In genomic region chr2:75710577-75711253, GRCh38 we compare ENCODE assay signal across 8 cellular contexts. TPM values are rescaled to one million over a fixed set of nuclear protein-coding genes. Genes with fewer than 3 reads are reported as not detected.
DNase-seq lines count a peak whose midpoint lies in the region; ATAC-seq, FAIRE-seq and TF ChIP-seq lines count a peak whose summit lies in the region.

Gene GCFC2, minus strand, starts transcription at chr2:75710915. Its CDS starts 60 bp downstream, at chr2:75710855.

- peak within 1 kb of the TSS; percentile 80 for H3K27ac ChIP-seq in H1 (ENCODE audit: low read depth, low read length)
- H3K27ac ChIP-seq in mesendoderm (ENCODE audit: low read depth, low read length), result peak within 1 kb of the TSS; percentile 81

- 5% methylated on average over 54 of the region's 66 CpGs; no CpG with 5 or more reads in 1 of the 2 experiments for WGBS in H1 (ENCODE audit: extremely low coverage in 1 of 2, insufficient coverage in 1 of 2, insufficient read length in 1 of 2, insufficient replicate concordance in 2 of 2, low coverage in 1 of 2, low lambda C conversion rate in 2 of 2, missing lambda C conversion rate in 1 of 2), 2 experiments
- no CpG with 5 or more reads among the region's 66 CpGs for WGBS in mesendoderm (ENCODE audit: extremely low coverage, insufficient coverage, low lambda C conversion rate)

- H3K14ac ChIP-seq in H1 (ENCODE audit: insufficient read length), result no peak within 1 kb of the TSS

- no peak within 1 kb of the TSS for H3K23ac ChIP-seq in H1 (ENCODE audit: insufficient read length)
- no peak within 1 kb of the TSS for H3K23ac ChIP-seq in mesendoderm (ENCODE audit: low read length)

- H3K4me1 ChIP-seq in H1 (replicated peaks in 1 of 4; ENCODE audit: control insufficient read depth in 3 of 4, insufficient read depth in 4 of 4, low read length in 3 of 4) (peaks cover 0 to 4% (median 2%) of the 10 kb centered on the region in 4 experiments; a peak in 2 of 7 replicates), mesendoderm (ENCODE audit: control insufficient read depth, low read depth, low read length) (peaks cover 3% of the 10 kb centered on the region)

- peak within 1 kb of the TSS; percentile 54; the same call in 1 of the 2 replicates for H2BK5ac ChIP-seq in H1 (ENCODE audit: low read depth, low read length)
- peak within 1 kb of the TSS; percentile 54 for H2BK5ac ChIP-seq in mesendoderm (ENCODE audit: low read length)

- no peaks in the 10 kb centered on the region for H4K20me1 ChIP-seq in H1 (replicated peaks in 1 of 2; ENCODE audit: control insufficient read depth in 1 of 2, insufficient read depth in 2 of 2, low read length in 2 of 2)

- H3K36me3 ChIP-seq in H1 (ENCODE audit: control insufficient read depth in 2 of 4, insufficient read depth in 4 of 4, low read length in 3 of 4) (peaks cover under 1 to 9% (median 3%) of the 10 kb centered on the region in 4 experiments; a peak in 2 of 8 replicates), mesendoderm (ENCODE audit: control insufficient read depth, insufficient read depth, low read length) (no peaks in the 10 kb centered on the region)

- H3K79me2 ChIP-seq in H1 (ENCODE audit: control insufficient read depth in 1 of 2, insufficient read depth in 2 of 2, low read length in 2 of 2) (peaks cover 0 to 20% of the 10 kb centered on the region in 2 experiments; a peak in 2 of 4 replicates), mesendoderm (ENCODE audit: control insufficient read depth, insufficient read depth, low read length) (no peaks in the 10 kb centered on the region)

- H3K4me3 ChIP-seq in H1 (ENCODE audit: extremely low read depth in 1 of 4, insufficient read depth in 2 of 4, low read depth in 3 of 4, low read length in 4 of 4) (peak within 1 kb of the TSS; percentile 59 to 80 (median 68)), mesendoderm (ENCODE audit: low read length) (peak within 1 kb of the TSS; percentile 58)

- H2AK5ac ChIP-seq in H1 (ENCODE audit: low read depth, low read length) (no peak within 1 kb of the TSS), mesendoderm (ENCODE audit: low read length) (no peak within 1 kb of the TSS)

- DNase-seq in COLO829 (ENCODE audit: low spot score), result peak; percentile 87
- peak; percentile 54 for DNase-seq in HS-5 (ENCODE audit: low read depth)
- peak; percentile 80 to 89 for DNase-seq in NOMO-1 (lab: John Stamatoyannopoulos, UW; ENCODE audit: unreplicated experiment in 2 of 2)
- peak; percentile 66 to 76 for DNase-seq in activated CD8-positive, alpha-beta memory T cell treated with anti-CD3 and anti-CD28 coated beads for 4 hours (ENCODE audit: low read depth in 2 of 2)
- peak; percentile 58 to 86 for DNase-seq in H1 (ENCODE audit: low read depth in 1 of 2, low spot score in 2 of 2)
- DNase-seq in mesendoderm, result peak; percentile 95
- peak; percentile 72 for DNase-seq in stimulated activated CD8-positive, alpha-beta memory T cell treated with anti-CD3 and anti-CD28 coated beads, Interleukin-15, amount 100 ng/mL, for 24 hours (ENCODE audit: low read depth)

- no peak within 1 kb of the TSS for H2BK15ac ChIP-seq in H1 (ENCODE audit: low read length)
- no peak within 1 kb of the TSS for H2BK15ac ChIP-seq in mesendoderm (replicated peaks; ENCODE audit: low read depth)

- H3K9me3 ChIP-seq in H1 (ENCODE audit: insufficient read depth in 2 of 2, low read depth in 1 of 2, low read length in 1 of 2), result no peaks in the 10 kb centered on the region; a peak in 1 of 4 replicates

- no peak within 1 kb of the TSS for H2BK20ac ChIP-seq in H1 (ENCODE audit: low read length)

- H3K4ac ChIP-seq in H1 (replicated peaks; ENCODE audit: insufficient read length, low read depth, low read length) (no peak within 1 kb of the TSS), mesendoderm (ENCODE audit: low read depth, low read length) (no peak within 1 kb of the TSS)

- TF ChIP-seq EP300 in H1 (IDR thresholded peaks at IDR 0.05; ENCODE audit: borderline replicate concordance in 1 of 2, low read depth in 2 of 2, low read length in 2 of 2), result no peak

- H3K27me3 ChIP-seq in H1 (replicated peaks in 1 of 4; ENCODE audit: control insufficient read depth in 3 of 4, extremely low read depth in 1 of 4, insufficient read depth in 3 of 4, low read length in 3 of 4), result no peaks in the 10 kb centered on the region
- no peaks in the 10 kb centered on the region for H3K27me3 ChIP-seq in mesendoderm (ENCODE audit: insufficient read depth, low read length, poor library complexity)

- peak within 1 kb of the TSS; percentile 96 for H4K8ac ChIP-seq in H1 (ENCODE audit: extremely low read depth, insufficient read depth, low read length)
- peak within 1 kb of the TSS; percentile 30 for H4K8ac ChIP-seq in mesendoderm (ENCODE audit: low read depth, low read length)

- H4K91ac ChIP-seq in H1 (replicated peaks; ENCODE audit: insufficient read length, low read length), result no peak within 1 kb of the TSS

- no peak within 1 kb of the TSS for H2BK12ac ChIP-seq in H1 (ENCODE audit: low read depth, low read length)

- peak; percentile 13 to 24; a peak in 3 of 4 replicates for TF ChIP-seq RAD21 in H1 (IDR thresholded peaks at IDR 0.05 in 1 of 2, conservative IDR thresholded peaks at IDR 0.05 in 1 of 2; ENCODE audit: low read depth in 2 of 2, low read length in 2 of 2)

- H3K79me1 ChIP-seq in H1 (ENCODE audit: low read depth, low read length) (0 out of 2 replicates have a peak, but pooled peaks cover 2% of the 10 kb centered on the region), mesendoderm (ENCODE audit: low read length) (no peaks in the 10 kb centered on the region)

- peak within 1 kb of the TSS; percentile 98 for H2AFZ ChIP-seq in H1 (ENCODE audit: low read length)

- H4K5ac ChIP-seq in H1 (ENCODE audit: insufficient read length, low read depth, low read length) (peak within 1 kb of the TSS; percentile 81), mesendoderm (ENCODE audit: low read length) (peak within 1 kb of the TSS; percentile 93)

- peak; percentile 92 for ATAC-seq in GM19468 (IDR thresholded peaks at IDR 0.05; ENCODE audit: extremely low read depth, unreplicated experiment)

- POLR2A ChIA-PET in H1 (lab: Charles Lee; ENCODE audit: partially characterized antibody), result interaction anchor here (0.6 to 1.4 kb wide), 7 partner anchors 11 to 289 kb away, joined by 3 to 4 read pairs (median 4); partner anchors contain the start of gene MRPL19

- CTCF ChIA-PET in H1 (lab: Charles Lee; ENCODE audit: partially characterized antibody), result no interaction called here

- TF ChIP-seq POLR2A in H1 (IDR thresholded peaks at IDR 0.05; ENCODE audit: control extremely low read depth in 1 of 2, low read depth in 2 of 2, low read length in 2 of 2), result peak in 1 of 2 experiments; percentile 91; a peak in 2 of 3 replicates

- H3K4me2 ChIP-seq in H1 (ENCODE audit: insufficient read depth in 1 of 2, low read depth in 2 of 2, low read length in 2 of 2), result peak within 1 kb of the TSS; percentile 73 to 74
- H3K4me2 ChIP-seq in mesendoderm (ENCODE audit: low read length), result peak within 1 kb of the TSS; percentile 74

- H2BK120ac ChIP-seq in H1 (replicated peaks; ENCODE audit: low read depth, low read length) (no peak within 1 kb of the TSS), mesendoderm (ENCODE audit: low read depth, low read length) (no peak within 1 kb of the TSS)

- no peak within 1 kb of the TSS for H3K56ac ChIP-seq in H1 (replicated peaks; ENCODE audit: insufficient read length, low read depth, low read length)
- peak within 1 kb of the TSS; percentile 90 for H3K56ac ChIP-seq in mesendoderm (ENCODE audit: low read length)

- H3K9ac ChIP-seq in H1 (replicated peaks in 1 of 4; ENCODE audit: extremely low read depth in 1 of 4, low read depth in 3 of 4, low read length in 3 of 4), result peak within 1 kb of the TSS; percentile 74 to 83 (median 80)
- peak within 1 kb of the TSS; percentile 85 for H3K9ac ChIP-seq in mesendoderm (ENCODE audit: low read length)

- peak; percentile 37 to 52 (median 47); a peak in 3 of 4 replicates for TF ChIP-seq CTCF in H1 (IDR thresholded peaks at IDR 0.05; ENCODE audit: control extremely low read depth in 1 of 3, insufficient read depth in 1 of 3, low read depth in 1 of 3, low read length in 3 of 3)

- FAIRE-seq in H1 (lab: Jason Lieb, UNC), result no peak

- H3K18ac ChIP-seq in H1 (ENCODE audit: extremely low read depth, low read length) (0 out of 2 replicates have a peak within 1 kb of the TSS, but pooled peaks have one; percentile 9), mesendoderm (ENCODE audit: low read length) (peak within 1 kb of the TSS; percentile 78)

- no peaks in the 10 kb centered on the region; the same call in 1 of the 2 replicates for H3K23me2 ChIP-seq in H1 (ENCODE audit: low read depth, low read length)

TF ChIP-seq in H1, 55 proteins besides CTCF, POLR2A, EP300 and RAD21 (continues in another document):
- TF ChIP-seq SP4 (IDR thresholded peaks at IDR 0.05; ENCODE audit: low read length) (peak; percentile 42; the same call in 1 of the 2 replicates), SP2 (IDR thresholded peaks at IDR 0.05; ENCODE audit: low read length) (no peak), TBP (IDR thresholded peaks at IDR 0.05; ENCODE audit: low read depth, low read length) (no peak; the same call in none of the 2 replicates), PHF8 (conservative IDR thresholded peaks at IDR 0.05; ENCODE audit: low read depth, low read length) (peak; percentile 93), KDM1A (IDR thresholded peaks at IDR 0.05; ENCODE audit: borderline replicate concordance, low read length) (no peak), CREB1 (IDR thresholded peaks at IDR 0.05) (no peak), GABPA (IDR thresholded peaks at IDR 0.05; ENCODE audit: borderline replicate concordance, insufficient read depth, low read length) (peak; percentile 85), POU5F1 (IDR thresholded peaks at IDR 0.05; ENCODE audit: low read depth, low read length) (0 out of 2 replicates have a peak, but pooled peaks have one; percentile 2), HDAC2 (IDR thresholded peaks at IDR 0.05; ENCODE audit: borderline replicate concordance in 1 of 2, low read depth in 2 of 2, low read length in 2 of 2) (peak in 1 of 2 experiments; percentile 64; a peak in 2 of 4 replicates), ATF3 (IDR thresholded peaks at IDR 0.05; ENCODE audit: insufficient read depth, low read depth, low read length) (no peak)

RNA-seq across cellular contexts. Expression of gene GCFC2, which starts in this region (rescaled TPM):
- 17.3 and 19.1 TPM in 2 replicates for total RNA-seq in H1 (2021; fragmentation: NEBNext Ultra II Directional; extraction: Animal tissue kit (Norgen Biotek cat#: 25700))
- 2.6 and 5.6 TPM in 2 replicates for polyA plus RNA-seq in H1 (2011; rRNA removed)
- 5.7 TPM for polyA plus RNA-seq in H1 (2011; cell fraction: cytosol; rRNA removed)
- 6.7 TPM for polyA plus RNA-seq in H1 (2011; cell fraction: nucleus; rRNA removed)
- 6.9 to 12.3 TPM (median 7.8 TPM) in 4 replicates for polyA plus RNA-seq in H1 (2012, experiment 1 of 2)
- 3.1 TPM for polyA plus RNA-seq in H1 (2012, experiment 2 of 2)
- polyA plus RNA-seq in H1 (2013, experiment 1 of 2), result 12.4 TPM
- 10.6 TPM for polyA plus RNA-seq in H1 (2013, experiment 2 of 2)
- polyA minus RNA-seq in H1 (2011; rRNA and poly(A)+ RNA removed), result 6.3 and 10.4 TPM in 2 replicates
- polyA minus RNA-seq in H1 (2011; cell fraction: cytosol; rRNA and poly(A)+ RNA removed), result 6.0 TPM
- 16.6 TPM for polyA minus RNA-seq in H1 (2011; cell fraction: nucleus; rRNA and poly(A)+ RNA removed)
- 16.9 TPM for polyA plus RNA-seq in mesendoderm (2013, experiment 1 of 2)
- polyA plus RNA-seq in mesendoderm (2013, experiment 2 of 2), result 16.8 TPM

Comparison
In these comparisons a context has a peak if more than half of its experiments do, and no peak if none do; other contexts are left out.
1. Peak in every context shown above with its lines: DNase-seq, ATAC-seq, H3K4me3 ChIP-seq and H3K27ac ChIP-seq.